Comparison of ENCODE assay signal across 8 cellular contexts in the genomic region with DNA sequence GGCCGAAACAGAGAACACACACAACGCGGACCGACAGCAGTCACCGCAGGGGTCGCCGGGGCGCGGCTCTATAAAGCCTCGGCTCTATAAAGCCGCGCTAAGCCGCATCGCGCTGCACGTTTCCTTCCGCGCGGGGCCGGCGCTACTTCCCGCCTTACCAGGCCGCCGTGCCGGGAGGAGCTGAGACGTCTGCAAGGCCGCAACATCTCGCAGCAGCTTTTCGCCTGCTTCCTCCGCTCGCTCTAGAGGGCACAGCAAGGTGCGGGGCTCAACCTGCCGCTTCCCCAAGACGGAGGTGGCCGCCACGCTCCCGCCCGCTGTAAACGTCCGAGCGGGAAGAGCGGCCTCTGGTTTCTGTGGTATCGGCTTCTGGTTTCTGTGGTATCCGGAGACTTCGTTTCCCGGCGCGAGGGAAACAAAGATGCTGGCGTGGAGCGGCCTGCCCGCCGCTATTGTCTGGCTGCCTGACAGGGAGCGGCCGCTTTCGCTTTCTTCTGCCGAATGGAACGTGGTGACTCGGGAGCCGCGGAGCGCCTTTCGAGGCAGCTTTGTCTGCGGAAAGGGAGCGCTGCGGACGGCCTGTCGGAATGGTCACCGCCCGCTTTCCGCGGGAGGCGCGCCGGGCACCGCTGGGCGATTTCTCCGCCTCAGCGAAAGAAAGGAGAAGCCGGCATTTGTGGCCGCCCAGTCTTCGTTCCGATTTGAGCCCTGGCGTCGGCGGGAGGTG.
DNase-seq lines count a peak whose midpoint lies in the region; ATAC-seq and TF ChIP-seq lines count a peak whose summit lies in the region.

No MANE protein-coding gene starts in this region.

- no peak for TF ChIP-seq CTCF in kidney epithelial cell (IDR thresholded peaks at IDR 0.05; ENCODE audit: insufficient read depth, low read length, poor library complexity, severe bottlenecking)

- peak; percentile 83 for ATAC-seq in HG02678 (IDR thresholded peaks at IDR 0.05; ENCODE audit: unreplicated experiment)

- DNase-seq in NCI-H524 (lab: John Stamatoyannopoulos, UW) (peak; percentile 14 to 69), NCI-H524 treated with DMSO at 0.1 percent for 48 hours (lab: John Stamatoyannopoulos, UW) (no peak), NCI-H1436 treated with DMSO at 0.1 percent for 48 hours (lab: John Stamatoyannopoulos, UW) (peak; percentile 26), cerebellum (ENCODE audit: low spot score) (peak; percentile 72), kidney epithelial cell (ENCODE audit: low read depth) (peak; percentile 35)
- DNase-seq in activated CD4-positive, alpha-beta T cell treated with anti-CD3 and anti-CD28 coated beads for 1 hour = peak; percentile 89
- DNase-seq in stimulated activated CD4-positive, alpha-beta T cell treated with anti-CD3 and anti-CD28 coated beads, Interleukin-15, amount 100 ng/mL, for 1 hour (ENCODE audit: low read depth in 1 of 2, low spot score in 1 of 2) = peak; percentile 79 to 81

- H3K4me3 ChIP-seq in kidney epithelial cell (ENCODE audit: low read depth, low read length) = peak overlapping the region; percentile 46

- H3K36me3 ChIP-seq in kidney epithelial cell (ENCODE audit: control insufficient read depth, insufficient read depth, low read length) = no peaks in the 10 kb centered on the region

- no peaks in the 10 kb centered on the region for H3K27me3 ChIP-seq in kidney epithelial cell (ENCODE audit: control insufficient read depth, insufficient read depth, low read length)
